16 cellular contexts compared by ENCODE assay signal in genomic region chr1:109776206-109776835, GRCh38. TPM values are rescaled to one million over a fixed set of nuclear protein-coding genes. Genes with fewer than 3 reads are reported as not detected.
A peak's percentile ranks its signal among the peaks of the same experiment; 100 is the strongest.
DNase-seq lines count a peak whose midpoint lies in the region; ATAC-seq and TF ChIP-seq lines count a peak whose summit lies in the region.
"Had no signal": no experiment of that assay in that cellular context is flagged by ENCODE, and none has a peak within 500 bp of the region (broad histone marks: within the 10 kb centered on the region; RNA-seq: fewer than 3 reads in every experiment).

No MANE protein-coding gene starts in this region.

- H2BK12ac ChIP-seq in mesenchymal stem cell (ENCODE audit: low read length in 2 of 2): peak overlapping the region in 1 of 2 experiments; percentile 10

- no peaks in the 10 kb centered on the region for H3K36me3 ChIP-seq in right atrium auricular region
- H3K36me3 ChIP-seq in mesenchymal stem cell (ENCODE audit: control insufficient read depth in 1 of 2, insufficient read depth in 2 of 2, low read depth in 1 of 2, low read length in 2 of 2): no peaks in the 10 kb centered on the region
- H3K36me3 ChIP-seq in transverse colon: no peaks in the 10 kb centered on the region
- no peaks in the 10 kb centered on the region for H3K36me3 ChIP-seq in esophagus muscularis mucosa
- H3K36me3 ChIP-seq: heart right ventricle had no signal

- no peak for TF ChIP-seq CTCF in right atrium auricular region (IDR thresholded peaks at IDR 0.05)
- no peak for TF ChIP-seq CTCF in transverse colon (IDR thresholded peaks at IDR 0.05)
- TF ChIP-seq CTCF in esophagus muscularis mucosa (IDR thresholded peaks at IDR 0.05): no peak

- H2AFZ ChIP-seq in mesenchymal stem cell (ENCODE audit: low read depth, low read length): no peak overlapping the region

- no peak overlapping the region for H3K9ac ChIP-seq in mesenchymal stem cell (ENCODE audit: low read length)
- H3K9ac ChIP-seq: KMS-11 had no signal

- H3K79me1 ChIP-seq in mesenchymal stem cell (replicated peaks; ENCODE audit: low read length, poor library complexity, severe bottlenecking): no peaks in the 10 kb centered on the region

- H3K27me3 Mint-ChIP-seq in central memory CD8-positive, alpha-beta T cell: peaks cover 10% of the 10 kb centered on the region
- H3K27me3 Mint-ChIP-seq: activated naive CD4-positive, alpha-beta T cell treated with anti-CD3 and anti-CD28 coated beads, Interleukin-2, amount 50 U/mL, for 24 hours had no signal

- peaks cover 13% of the 10 kb centered on the region for H3K4me1 Mint-ChIP-seq in central memory CD8-positive, alpha-beta T cell

- H4K8ac ChIP-seq in mesenchymal stem cell (ENCODE audit: low read length): no peak overlapping the region

- H3K18ac ChIP-seq in mesenchymal stem cell (ENCODE audit: low read depth in 1 of 2, low read length in 2 of 2): no peak overlapping the region

- no peak overlapping the region for H2BK5ac ChIP-seq in mesenchymal stem cell (ENCODE audit: low read depth, low read length, poor library complexity, severe bottlenecking)

- H2BK15ac ChIP-seq in mesenchymal stem cell (ENCODE audit: low read depth, poor library complexity, severe bottlenecking): peak overlapping the region; percentile 44

- H3K36me3 Mint-ChIP-seq in central memory CD8-positive, alpha-beta T cell (ENCODE audit: insufficient read depth): peaks cover 2% of the 10 kb centered on the region
- H3K36me3 Mint-ChIP-seq: activated naive CD4-positive, alpha-beta T cell treated with anti-CD3 and anti-CD28 coated beads, Interleukin-2, amount 50 U/mL, for 24 hours; CD8-positive, alpha-beta T cell had no signal

- TF ChIP-seq EP300 in transverse colon (IDR thresholded peaks at IDR 0.05; ENCODE audit: low read depth) (no peak), esophagus muscularis mucosa (IDR thresholded peaks at IDR 0.05) (no peak)

- H3K23ac ChIP-seq in mesenchymal stem cell (ENCODE audit: low read length in 2 of 2): no peak overlapping the region

- H3K4me3 Mint-ChIP-seq in central memory CD8-positive, alpha-beta T cell: no peak overlapping the region
- H3K4me3 Mint-ChIP-seq: activated naive CD4-positive, alpha-beta T cell treated with anti-CD3 and anti-CD28 coated beads, Interleukin-2, amount 50 U/mL, for 24 hours; activated T-cell treated with anti-CD3 and anti-CD28 coated beads, Interleukin-2, amount 50 U/mL, for 4 hours; CD8-positive, alpha-beta T cell; naive thymus-derived CD8-positive, alpha-beta T cell had no signal

- no peak overlapping the region for H3K4ac ChIP-seq in mesenchymal stem cell (ENCODE audit: low read depth in 1 of 2, low read length in 2 of 2)

- H2AK5ac ChIP-seq in mesenchymal stem cell (ENCODE audit: low read length, severe bottlenecking): no peak overlapping the region

- peak overlapping the region; percentile 79 for H3K27ac Mint-ChIP-seq in central memory CD8-positive, alpha-beta T cell (ENCODE audit: low read depth)
- H3K27ac Mint-ChIP-seq: activated naive CD4-positive, alpha-beta T cell treated with anti-CD3 and anti-CD28 coated beads, Interleukin-2, amount 50 U/mL, for 24 hours; CD8-positive, alpha-beta T cell had no signal

- peak; percentile 27 for DNase-seq in cardiac septum (ENCODE audit: low spot score)
- no peak for DNase-seq in right atrium auricular region (ENCODE audit: low spot score)
- no peak for DNase-seq in central memory CD8-positive, alpha-beta T cell (ENCODE audit: low spot score in 2 of 2)
- no peak for DNase-seq in mesenchymal stem cell
- peak; percentile 5 for DNase-seq in transverse colon
- DNase-seq in esophagus muscularis mucosa (ENCODE audit: extremely low spot score): no peak
- DNase-seq in hippocampal formation (lab: John Stamatoyannopoulos, UW): no peak
- DNase-seq: NCI-H2081 treated with DMSO at 0.1 percent for 48 hours had no signal

- H3K4me1 ChIP-seq in right atrium auricular region: peaks cover 0 to 12% of the 10 kb centered on the region in 2 donors
- peaks cover 13% of the 10 kb centered on the region for H3K4me1 ChIP-seq in mesenchymal stem cell (ENCODE audit: control insufficient read depth, insufficient read depth, low read depth, low read length)
- peaks cover 0 to 7% (median 4%) of the 10 kb centered on the region in 4 donors for H3K4me1 ChIP-seq in transverse colon
- H3K4me1 ChIP-seq in esophagus muscularis mucosa: peaks cover 7 to 21% (median 16%) of the 10 kb centered on the region in 4 donors

- H3K9me3 ChIP-seq in right atrium auricular region (no peaks in the 10 kb centered on the region), mesenchymal stem cell (ENCODE audit: control insufficient read depth, low read length) (peaks cover 8% of the 10 kb centered on the region), transverse colon (peaks cover 0 to 4% of the 10 kb centered on the region in 2 donors), esophagus muscularis mucosa (peaks cover 0 to 6% (median 0%) of the 10 kb centered on the region in 4 donors)
- H3K9me3 ChIP-seq: testis had no signal

- no peaks in the 10 kb centered on the region for H3K27me3 ChIP-seq in right atrium auricular region
- no peaks in the 10 kb centered on the region for H3K27me3 ChIP-seq in mesenchymal stem cell (ENCODE audit: control insufficient read depth in 1 of 2, insufficient read depth in 1 of 2, low read length in 2 of 2)
- H3K27me3 ChIP-seq in transverse colon: no peaks in the 10 kb centered on the region
- no peaks in the 10 kb centered on the region for H3K27me3 ChIP-seq in esophagus muscularis mucosa
- H3K27me3 ChIP-seq: heart right ventricle, testis had no signal

- no peak overlapping the region for H4K91ac ChIP-seq in mesenchymal stem cell (ENCODE audit: low read length)

- H3K27ac ChIP-seq in right atrium auricular region: no peak overlapping the region
- no peak overlapping the region for H3K27ac ChIP-seq in mesenchymal stem cell (ENCODE audit: low read length, poor library complexity, severe bottlenecking)
- no peak overlapping the region for H3K27ac ChIP-seq in transverse colon
- peak overlapping the region in 1 of 4 donors; percentile 7 for H3K27ac ChIP-seq in esophagus muscularis mucosa (replicated peaks in 1 of 4)
- H3K27ac ChIP-seq: KMS-11, testis had no signal

- intact Hi-C loops in cardiac septum (cut with DNase I) (loop anchor here (5.0 kb wide), 1 partner anchor 136 kb away; the partner anchor contains the start of gene CSF1), transverse colon (cut with DNase I; ENCODE audit: low total_unique reads) (no loop called here), esophagus muscularis mucosa (cut with DNase I) (loop anchor here (5.0 kb wide), 1 partner anchor 136 kb away; the partner anchor contains the start of gene CSF1)

- H3K9me3 Mint-ChIP-seq in central memory CD8-positive, alpha-beta T cell: no peaks in the 10 kb centered on the region
- H3K9me3 Mint-ChIP-seq: activated naive CD4-positive, alpha-beta T cell treated with anti-CD3 and anti-CD28 coated beads, Interleukin-2, amount 50 U/mL, for 24 hours; activated T-cell treated with anti-CD3 and anti-CD28 coated beads, Interleukin-2, amount 50 U/mL, for 4 hours had no signal

- WGBS in mesenchymal stem cell: 92% methylated on average over 6 of the region's 6 CpGs
- 79% methylated on average over 6 of the region's 6 CpGs; no CpG with 5 or more reads in 1 of the 2 donors for WGBS in transverse colon (ENCODE audit: low coverage in 1 of 2), 2 donors
- 85% methylated on average over 6 of the region's 6 CpGs for WGBS in esophagus muscularis mucosa

- H3K4me2 ChIP-seq in mesenchymal stem cell (ENCODE audit: low read length, poor library complexity, severe bottlenecking): no peak overlapping the region
- H3K4me2 ChIP-seq: KMS-11 had no signal

- no peak overlapping the region for H2BK120ac ChIP-seq in mesenchymal stem cell (ENCODE audit: low read depth, low read length)

- H3K4me3 ChIP-seq in right atrium auricular region (no peak overlapping the region), mesenchymal stem cell (ENCODE audit: insufficient read depth in 1 of 2, low read depth in 1 of 2, low read length in 2 of 2) (no peak overlapping the region), transverse colon (no peak overlapping the region), esophagus muscularis mucosa (no peak overlapping the region)
- H3K4me3 ChIP-seq: heart right ventricle, testis had no signal

- in situ Hi-C loops in transverse colon (cut with MboI; ENCODE audit: low pct_ligation_motif_present in 1 of 4, low pct_unique_long_range_greater_than_20kb in 1 of 4, low sequenced_read_pairs in 3 of 4): loop anchor here (5.0 to 25.0 kb wide), 6 partner anchors 122 to 232 kb away; partner anchors contain the start of genes AHCYL1 (in 2 of the 4), GNAI3 (in 2 of the 4), CSF1 (in 1 of the 4) and GSTM4 (in 1 of the 4)

- H3K14ac ChIP-seq in mesenchymal stem cell (ENCODE audit: low read length in 2 of 2): no peak overlapping the region

- no peak for ATAC-seq in central memory CD8-positive, alpha-beta T cell (replicated peaks; ENCODE audit: extremely low read depth, poor library complexity, severe bottlenecking)
- ATAC-seq in GM19035 (IDR thresholded peaks at IDR 0.05; ENCODE audit: unreplicated experiment): no peak

- no peak for TF ChIP-seq POLR2A in transverse colon (IDR thresholded peaks at IDR 0.05)
- TF ChIP-seq POLR2A in esophagus muscularis mucosa (IDR thresholded peaks at IDR 0.05; ENCODE audit: low read depth): no peak

RNA-seq across cellular contexts. Expression of gene EPS8L3, which starts 12.6 kb away (rescaled TPM):
- not detected for total RNA-seq in cardiac septum
- under 1 TPM in 1 of 2 donors, not detected in 1; 0.19 TPM for total RNA-seq in right atrium auricular region
- not detected for polyA plus RNA-seq in mesenchymal stem cell (2013, experiment 1 of 2)
- polyA plus RNA-seq in mesenchymal stem cell (2013, experiment 2 of 2): not detected
- total RNA-seq in transverse colon: 100 to 1,000 TPM; 228 to 468 (median 363) TPM
- under 1 TPM in 1 of 4 donors, not detected in 3; 0.52 TPM for total RNA-seq in esophagus muscularis mucosa
- total RNA-seq: activated T-cell treated with anti-CD3 and anti-CD28 coated beads, Interleukin-2, amount 50 U/mL, for 4 hours; CD8-positive, alpha-beta T cell; naive thymus-derived CD8-positive, alpha-beta T cell had no signal
- polyA plus RNA-seq: heart right ventricle; naive thymus-derived CD8-positive, alpha-beta T cell had no signal

RNA-seq across cellular contexts. Expression of gene GSTM3, which starts 35.5 kb away (rescaled TPM):
- total RNA-seq in cardiac septum: 93.2 TPM
- 100 to 1,000 TPM; 121 to 197 TPM for total RNA-seq in right atrium auricular region
- 203 TPM for polyA plus RNA-seq in mesenchymal stem cell (2013, experiment 1 of 2)
- 207 TPM for polyA plus RNA-seq in mesenchymal stem cell (2013, experiment 2 of 2)
- 10 to 100 TPM in 3 of 4 donors, 1 to 10 TPM in 1; 8.2 to 34.1 (median 24.3) TPM for total RNA-seq in transverse colon
- total RNA-seq in esophagus muscularis mucosa: 100 to 1,000 TPM in 1 of 4 donors, 10 to 100 TPM in 3; 64.6 to 111 (median 76.9) TPM

Comparison
In these comparisons a context has a peak if more than half of its experiments do, and no peak if none do; other contexts are left out.
1. DNase-seq: peak in cardiac septum (single experiment) and transverse colon (single experiment); none in right atrium auricular region (single experiment), central memory CD8-positive, alpha-beta T cell (0 of 2), mesenchymal stem cell (single experiment), esophagus muscularis mucosa (single experiment) and hippocampal formation (0 of 2).
2. RNA of gene EPS8L3, which starts 12.6 kb away (total RNA-seq): 228 to 468 TPM in transverse colon; not detected in cardiac septum (single experiment), 0.19 TPM in right atrium auricular region and 0.52 TPM in esophagus muscularis mucosa; every median in the first group is over 100 times any median in the second.